1 cellular context compared by ENCODE assay signal in the genomic region with DNA sequence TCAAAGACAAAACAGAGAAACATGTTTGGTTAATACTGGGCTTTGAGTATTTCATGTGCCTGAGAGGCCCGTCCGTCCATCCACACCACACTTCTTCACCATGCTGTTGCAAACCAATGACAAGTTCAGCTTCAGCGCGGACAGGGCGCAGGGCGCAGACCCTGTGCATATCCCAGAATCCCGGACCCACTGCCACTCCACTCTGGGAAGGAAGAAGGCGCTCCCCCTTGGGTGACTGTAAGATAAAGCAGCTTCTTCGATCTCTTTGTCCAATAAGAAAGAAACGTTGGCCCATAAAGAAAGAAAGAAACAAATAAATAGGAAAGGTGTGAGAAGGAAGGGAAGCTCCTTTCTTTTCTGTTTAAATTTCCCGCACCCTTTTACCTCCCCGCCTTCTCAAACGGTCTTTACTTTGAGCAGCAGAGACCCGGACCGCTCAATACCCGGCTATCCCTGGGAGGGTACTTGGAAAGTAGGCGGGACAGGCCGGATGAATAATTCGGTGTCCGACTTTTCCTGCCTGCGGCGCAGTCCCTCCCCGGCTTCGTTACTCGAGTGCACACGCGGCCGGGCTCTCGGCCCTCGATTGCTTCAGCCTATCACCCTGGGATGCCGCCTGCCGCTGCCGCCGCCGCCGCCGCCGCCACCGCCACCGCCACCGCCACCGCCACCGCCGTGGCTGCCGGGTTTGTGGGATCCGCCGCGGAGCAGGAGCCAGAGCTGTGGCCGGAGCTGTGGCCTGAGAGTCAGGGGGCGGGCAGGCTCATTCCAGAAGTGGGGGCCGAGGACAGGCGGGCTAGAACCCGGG.
A peak's percentile ranks its signal among the peaks of the same experiment; 100 is the strongest.
TF ChIP-seq lines count a peak whose summit lies in the region.

No MANE protein-coding gene starts in this region.

TF ChIP-seq in WTC11, 78 proteins besides CTCF, POLR2A, EP300 and RAD21 (continued from another document and continues in another):
- TF ChIP-seq, protein P1, sequence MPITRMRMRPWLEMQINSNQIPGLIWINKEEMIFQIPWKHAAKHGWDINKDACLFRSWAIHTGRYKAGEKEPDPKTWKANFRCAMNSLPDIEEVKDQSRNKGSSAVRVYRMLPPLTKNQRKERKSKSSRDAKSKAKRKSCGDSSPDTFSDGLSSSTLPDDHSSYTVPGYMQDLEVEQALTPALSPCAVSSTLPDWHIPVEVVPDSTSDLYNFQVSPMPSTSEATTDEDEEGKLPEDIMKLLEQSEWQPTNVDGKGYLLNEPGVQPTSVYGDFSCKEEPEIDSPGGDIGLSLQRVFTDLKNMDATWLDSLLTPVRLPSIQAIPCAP (CRISPR knock-in tag; IDR thresholded peaks at IDR 0.05): 0 out of 2 replicates have a peak, but pooled peaks have one; percentile 52
- TF ChIP-seq ZBTB21 (CRISPR knock-in tag; IDR thresholded peaks at IDR 0.05; ENCODE audit: borderline replicate concordance): no peak; the same call in 1 of the 2 replicates
- TF ChIP-seq, protein P2, sequence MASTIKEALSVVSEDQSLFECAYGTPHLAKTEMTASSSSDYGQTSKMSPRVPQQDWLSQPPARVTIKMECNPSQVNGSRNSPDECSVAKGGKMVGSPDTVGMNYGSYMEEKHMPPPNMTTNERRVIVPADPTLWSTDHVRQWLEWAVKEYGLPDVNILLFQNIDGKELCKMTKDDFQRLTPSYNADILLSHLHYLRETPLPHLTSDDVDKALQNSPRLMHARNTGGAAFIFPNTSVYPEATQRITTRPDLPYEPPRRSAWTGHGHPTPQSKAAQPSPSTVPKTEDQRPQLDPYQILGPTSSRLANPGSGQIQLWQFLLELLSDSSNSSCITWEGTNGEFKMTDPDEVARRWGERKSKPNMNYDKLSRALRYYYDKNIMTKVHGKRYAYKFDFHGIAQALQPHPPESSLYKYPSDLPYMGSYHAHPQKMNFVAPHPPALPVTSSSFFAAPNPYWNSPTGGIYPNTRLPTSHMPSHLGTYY (CRISPR knock-in tag; IDR thresholded peaks at IDR 0.05): no peak
- no peak for TF ChIP-seq EMX1 (CRISPR knock-in tag; IDR thresholded peaks at IDR 0.05)
- TF ChIP-seq, protein P3, sequence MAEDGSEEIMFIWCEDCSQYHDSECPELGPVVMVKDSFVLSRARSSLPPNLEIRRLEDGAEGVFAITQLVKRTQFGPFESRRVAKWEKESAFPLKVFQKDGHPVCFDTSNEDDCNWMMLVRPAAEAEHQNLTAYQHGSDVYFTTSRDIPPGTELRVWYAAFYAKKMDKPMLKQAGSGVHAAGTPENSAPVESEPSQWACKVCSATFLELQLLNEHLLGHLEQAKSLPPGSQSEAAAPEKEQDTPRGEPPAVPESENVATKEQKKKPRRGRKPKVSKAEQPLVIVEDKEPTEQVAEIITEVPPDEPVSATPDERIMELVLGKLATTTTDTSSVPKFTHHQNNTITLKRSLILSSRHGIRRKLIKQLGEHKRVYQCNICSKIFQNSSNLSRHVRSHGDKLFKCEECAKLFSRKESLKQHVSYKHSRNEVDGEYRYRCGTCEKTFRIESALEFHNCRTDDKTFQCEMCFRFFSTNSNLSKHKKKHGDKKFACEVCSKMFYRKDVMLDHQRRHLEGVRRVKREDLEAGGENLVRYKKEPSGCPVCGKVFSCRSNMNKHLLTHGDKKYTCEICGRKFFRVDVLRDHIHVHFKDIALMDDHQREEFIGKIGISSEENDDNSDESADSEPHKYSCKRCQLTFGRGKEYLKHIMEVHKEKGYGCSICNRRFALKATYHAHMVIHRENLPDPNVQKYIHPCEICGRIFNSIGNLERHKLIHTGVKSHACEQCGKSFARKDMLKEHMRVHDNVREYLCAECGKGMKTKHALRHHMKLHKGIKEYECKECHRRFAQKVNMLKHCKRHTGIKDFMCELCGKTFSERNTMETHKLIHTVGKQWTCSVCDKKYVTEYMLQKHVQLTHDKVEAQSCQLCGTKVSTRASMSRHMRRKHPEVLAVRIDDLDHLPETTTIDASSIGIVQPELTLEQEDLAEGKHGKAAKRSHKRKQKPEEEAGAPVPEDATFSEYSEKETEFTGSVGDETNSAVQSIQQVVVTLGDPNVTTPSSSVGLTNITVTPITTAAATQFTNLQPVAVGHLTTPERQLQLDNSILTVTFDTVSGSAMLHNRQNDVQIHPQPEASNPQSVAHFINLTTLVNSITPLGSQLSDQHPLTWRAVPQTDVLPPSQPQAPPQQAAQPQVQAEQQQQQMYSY (CRISPR knock-in tag; IDR thresholded peaks at IDR 0.05): no peak
- TF ChIP-seq NR1H2 (CRISPR knock-in tag; IDR thresholded peaks at IDR 0.05): no peak
- TF ChIP-seq, protein P4, sequence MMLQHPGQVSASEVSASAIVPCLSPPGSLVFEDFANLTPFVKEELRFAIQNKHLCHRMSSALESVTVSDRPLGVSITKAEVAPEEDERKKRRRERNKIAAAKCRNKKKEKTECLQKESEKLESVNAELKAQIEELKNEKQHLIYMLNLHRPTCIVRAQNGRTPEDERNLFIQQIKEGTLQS (CRISPR knock-in tag; conservative IDR thresholded peaks at IDR 0.05): no peak
- no peak for TF ChIP-seq HMGA2 (CRISPR knock-in tag; IDR thresholded peaks at IDR 0.05)
- TF ChIP-seq FOXK1 (CRISPR knock-in tag; IDR thresholded peaks at IDR 0.05): peak; percentile 78; the same call in 1 of the 2 replicates
- TF ChIP-seq, protein P5, sequence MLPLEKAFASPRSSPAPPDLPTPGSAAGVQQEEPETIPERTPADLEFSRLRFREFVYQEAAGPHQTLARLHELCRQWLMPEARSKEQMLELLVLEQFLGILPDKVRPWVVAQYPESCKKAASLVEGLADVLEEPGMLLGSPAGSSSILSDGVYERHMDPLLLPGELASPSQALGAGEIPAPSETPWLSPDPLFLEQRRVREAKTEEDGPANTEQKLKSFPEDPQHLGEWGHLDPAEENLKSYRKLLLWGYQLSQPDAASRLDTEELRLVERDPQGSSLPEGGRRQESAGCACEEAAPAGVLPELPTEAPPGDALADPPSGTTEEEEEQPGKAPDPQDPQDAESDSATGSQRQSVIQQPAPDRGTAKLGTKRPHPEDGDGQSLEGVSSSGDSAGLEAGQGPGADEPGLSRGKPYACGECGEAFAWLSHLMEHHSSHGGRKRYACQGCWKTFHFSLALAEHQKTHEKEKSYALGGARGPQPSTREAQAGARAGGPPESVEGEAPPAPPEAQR (CRISPR knock-in tag; IDR thresholded peaks at IDR 0.05): no peak
- no peak for TF ChIP-seq MYBL2 (CRISPR knock-in tag; IDR thresholded peaks at IDR 0.05)
- TF ChIP-seq ZNF232 (CRISPR knock-in tag; IDR thresholded peaks at IDR 0.05): no peak
- TF ChIP-seq, protein P6, sequence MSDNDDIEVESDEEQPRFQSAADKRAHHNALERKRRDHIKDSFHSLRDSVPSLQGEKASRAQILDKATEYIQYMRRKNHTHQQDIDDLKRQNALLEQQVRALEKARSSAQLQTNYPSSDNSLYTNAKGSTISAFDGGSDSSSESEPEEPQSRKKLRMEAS (CRISPR knock-in tag; IDR thresholded peaks at IDR 0.05): peak; percentile 70; the same call in 1 of the 2 replicates
- TF ChIP-seq FOXJ3 (CRISPR knock-in tag; IDR thresholded peaks at IDR 0.05; ENCODE audit: borderline replicate concordance): no peak
- TF ChIP-seq, protein P7, sequence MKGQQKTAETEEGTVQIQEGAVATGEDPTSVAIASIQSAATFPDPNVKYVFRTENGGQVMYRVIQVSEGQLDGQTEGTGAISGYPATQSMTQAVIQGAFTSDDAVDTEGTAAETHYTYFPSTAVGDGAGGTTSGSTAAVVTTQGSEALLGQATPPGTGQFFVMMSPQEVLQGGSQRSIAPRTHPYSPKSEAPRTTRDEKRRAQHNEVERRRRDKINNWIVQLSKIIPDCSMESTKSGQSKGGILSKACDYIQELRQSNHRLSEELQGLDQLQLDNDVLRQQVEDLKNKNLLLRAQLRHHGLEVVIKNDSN (CRISPR knock-in tag; IDR thresholded peaks at IDR 0.05): no peak
- TF ChIP-seq, protein P8, sequence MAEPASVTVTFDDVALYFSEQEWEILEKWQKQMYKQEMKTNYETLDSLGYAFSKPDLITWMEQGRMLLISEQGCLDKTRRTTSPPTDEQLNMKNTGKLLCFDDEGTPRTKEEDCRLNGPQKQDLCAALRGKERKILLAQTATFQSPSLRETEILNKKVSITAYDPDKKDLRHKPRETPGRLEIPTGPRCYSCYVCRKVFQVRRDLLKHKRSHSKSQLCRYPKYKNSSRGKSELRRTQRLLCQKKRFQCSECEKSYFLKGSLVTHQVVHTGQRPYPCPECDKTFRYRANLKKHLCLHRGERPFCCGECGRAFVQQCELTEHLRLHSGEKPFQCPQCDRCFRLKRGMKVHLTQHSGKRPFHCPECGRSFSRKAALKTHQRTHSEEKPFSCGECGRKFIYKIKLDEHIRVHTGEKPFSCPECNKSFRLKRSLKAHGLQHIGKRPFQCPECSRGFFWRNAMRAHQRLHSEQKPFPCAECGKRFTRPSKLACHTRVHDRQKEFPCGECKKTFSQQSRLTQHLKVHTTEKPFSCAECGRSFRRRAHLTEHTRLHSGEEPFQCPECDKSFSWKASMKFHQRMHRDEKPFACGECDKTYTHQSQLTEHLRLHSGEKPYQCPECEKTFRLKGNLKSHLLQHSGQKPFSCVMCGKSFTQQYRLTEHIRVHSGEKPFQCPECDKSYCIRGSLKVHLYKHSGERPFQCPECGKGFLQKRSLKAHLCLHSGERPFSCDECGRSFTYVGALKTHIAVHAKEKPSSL (CRISPR knock-in tag; conservative IDR thresholded peaks at IDR 0.05): no peak
- no peak for TF ChIP-seq ZNF121 (CRISPR knock-in tag; IDR thresholded peaks at IDR 0.05)
- TF ChIP-seq TEAD4 (CRISPR knock-in tag; IDR thresholded peaks at IDR 0.05): no peak
- TF ChIP-seq, protein P9, sequence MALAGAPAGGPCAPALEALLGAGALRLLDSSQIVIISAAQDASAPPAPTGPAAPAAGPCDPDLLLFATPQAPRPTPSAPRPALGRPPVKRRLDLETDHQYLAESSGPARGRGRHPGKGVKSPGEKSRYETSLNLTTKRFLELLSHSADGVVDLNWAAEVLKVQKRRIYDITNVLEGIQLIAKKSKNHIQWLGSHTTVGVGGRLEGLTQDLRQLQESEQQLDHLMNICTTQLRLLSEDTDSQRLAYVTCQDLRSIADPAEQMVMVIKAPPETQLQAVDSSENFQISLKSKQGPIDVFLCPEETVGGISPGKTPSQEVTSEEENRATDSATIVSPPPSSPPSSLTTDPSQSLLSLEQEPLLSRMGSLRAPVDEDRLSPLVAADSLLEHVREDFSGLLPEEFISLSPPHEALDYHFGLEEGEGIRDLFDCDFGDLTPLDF (CRISPR knock-in tag; IDR thresholded peaks at IDR 0.05): no peak
- TF ChIP-seq, protein P10, sequence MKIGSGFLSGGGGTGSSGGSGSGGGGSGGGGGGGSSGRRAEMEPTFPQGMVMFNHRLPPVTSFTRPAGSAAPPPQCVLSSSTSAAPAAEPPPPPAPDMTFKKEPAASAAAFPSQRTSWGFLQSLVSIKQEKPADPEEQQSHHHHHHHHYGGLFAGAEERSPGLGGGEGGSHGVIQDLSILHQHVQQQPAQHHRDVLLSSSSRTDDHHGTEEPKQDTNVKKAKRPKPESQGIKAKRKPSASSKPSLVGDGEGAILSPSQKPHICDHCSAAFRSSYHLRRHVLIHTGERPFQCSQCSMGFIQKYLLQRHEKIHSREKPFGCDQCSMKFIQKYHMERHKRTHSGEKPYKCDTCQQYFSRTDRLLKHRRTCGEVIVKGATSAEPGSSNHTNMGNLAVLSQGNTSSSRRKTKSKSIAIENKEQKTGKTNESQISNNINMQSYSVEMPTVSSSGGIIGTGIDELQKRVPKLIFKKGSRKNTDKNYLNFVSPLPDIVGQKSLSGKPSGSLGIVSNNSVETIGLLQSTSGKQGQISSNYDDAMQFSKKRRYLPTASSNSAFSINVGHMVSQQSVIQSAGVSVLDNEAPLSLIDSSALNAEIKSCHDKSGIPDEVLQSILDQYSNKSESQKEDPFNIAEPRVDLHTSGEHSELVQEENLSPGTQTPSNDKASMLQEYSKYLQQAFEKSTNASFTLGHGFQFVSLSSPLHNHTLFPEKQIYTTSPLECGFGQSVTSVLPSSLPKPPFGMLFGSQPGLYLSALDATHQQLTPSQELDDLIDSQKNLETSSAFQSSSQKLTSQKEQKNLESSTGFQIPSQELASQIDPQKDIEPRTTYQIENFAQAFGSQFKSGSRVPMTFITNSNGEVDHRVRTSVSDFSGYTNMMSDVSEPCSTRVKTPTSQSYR (CRISPR knock-in tag; IDR thresholded peaks at IDR 0.05): no peak
- TF ChIP-seq, protein P11, sequence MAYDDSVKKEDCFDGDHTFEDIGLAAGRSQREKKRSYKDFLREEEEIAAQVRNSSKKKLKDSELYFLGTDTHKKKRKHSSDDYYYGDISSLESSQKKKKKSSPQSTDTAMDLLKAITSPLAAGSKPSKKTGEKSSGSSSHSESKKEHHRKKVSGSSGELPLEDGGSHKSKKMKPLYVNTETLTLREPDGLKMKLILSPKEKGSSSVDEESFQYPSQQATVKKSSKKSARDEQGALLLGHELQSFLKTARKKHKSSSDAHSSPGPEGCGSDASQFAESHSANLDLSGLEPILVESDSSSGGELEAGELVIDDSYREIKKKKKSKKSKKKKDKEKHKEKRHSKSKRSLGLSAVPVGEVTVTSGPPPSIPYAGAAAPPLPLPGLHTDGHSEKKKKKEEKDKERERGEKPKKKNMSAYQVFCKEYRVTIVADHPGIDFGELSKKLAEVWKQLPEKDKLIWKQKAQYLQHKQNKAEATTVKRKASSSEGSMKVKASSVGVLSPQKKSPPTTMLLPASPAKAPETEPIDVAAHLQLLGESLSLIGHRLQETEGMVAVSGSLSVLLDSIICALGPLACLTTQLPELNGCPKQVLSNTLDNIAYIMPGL (CRISPR knock-in tag; IDR thresholded peaks at IDR 0.05): no peak; the same call in 1 of the 2 replicates
- TF ChIP-seq, protein P12, sequence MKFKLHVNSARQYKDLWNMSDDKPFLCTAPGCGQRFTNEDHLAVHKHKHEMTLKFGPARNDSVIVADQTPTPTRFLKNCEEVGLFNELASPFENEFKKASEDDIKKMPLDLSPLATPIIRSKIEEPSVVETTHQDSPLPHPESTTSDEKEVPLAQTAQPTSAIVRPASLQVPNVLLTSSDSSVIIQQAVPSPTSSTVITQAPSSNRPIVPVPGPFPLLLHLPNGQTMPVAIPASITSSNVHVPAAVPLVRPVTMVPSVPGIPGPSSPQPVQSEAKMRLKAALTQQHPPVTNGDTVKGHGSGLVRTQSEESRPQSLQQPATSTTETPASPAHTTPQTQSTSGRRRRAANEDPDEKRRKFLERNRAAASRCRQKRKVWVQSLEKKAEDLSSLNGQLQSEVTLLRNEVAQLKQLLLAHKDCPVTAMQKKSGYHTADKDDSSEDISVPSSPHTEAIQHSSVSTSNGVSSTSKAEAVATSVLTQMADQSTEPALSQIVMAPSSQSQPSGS (CRISPR knock-in tag; IDR thresholded peaks at IDR 0.05; ENCODE audit: borderline replicate concordance, low read depth): no peak
- no peak for TF ChIP-seq IRF2 (CRISPR knock-in tag; IDR thresholded peaks at IDR 0.05; ENCODE audit: borderline replicate concordance, low read depth)
- TF ChIP-seq, protein P13, sequence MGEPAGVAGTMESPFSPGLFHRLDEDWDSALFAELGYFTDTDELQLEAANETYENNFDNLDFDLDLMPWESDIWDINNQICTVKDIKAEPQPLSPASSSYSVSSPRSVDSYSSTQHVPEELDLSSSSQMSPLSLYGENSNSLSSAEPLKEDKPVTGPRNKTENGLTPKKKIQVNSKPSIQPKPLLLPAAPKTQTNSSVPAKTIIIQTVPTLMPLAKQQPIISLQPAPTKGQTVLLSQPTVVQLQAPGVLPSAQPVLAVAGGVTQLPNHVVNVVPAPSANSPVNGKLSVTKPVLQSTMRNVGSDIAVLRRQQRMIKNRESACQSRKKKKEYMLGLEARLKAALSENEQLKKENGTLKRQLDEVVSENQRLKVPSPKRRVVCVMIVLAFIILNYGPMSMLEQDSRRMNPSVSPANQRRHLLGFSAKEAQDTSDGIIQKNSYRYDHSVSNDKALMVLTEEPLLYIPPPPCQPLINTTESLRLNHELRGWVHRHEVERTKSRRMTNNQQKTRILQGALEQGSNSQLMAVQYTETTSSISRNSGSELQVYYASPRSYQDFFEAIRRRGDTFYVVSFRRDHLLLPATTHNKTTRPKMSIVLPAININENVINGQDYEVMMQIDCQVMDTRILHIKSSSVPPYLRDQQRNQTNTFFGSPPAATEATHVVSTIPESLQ (CRISPR knock-in tag; IDR thresholded peaks at IDR 0.05): no peak
- TF ChIP-seq RORB (CRISPR knock-in tag; IDR thresholded peaks at IDR 0.05): no peak
